Comparison of ENCODE assay signal across 13 cellular contexts in the genomic region with DNA sequence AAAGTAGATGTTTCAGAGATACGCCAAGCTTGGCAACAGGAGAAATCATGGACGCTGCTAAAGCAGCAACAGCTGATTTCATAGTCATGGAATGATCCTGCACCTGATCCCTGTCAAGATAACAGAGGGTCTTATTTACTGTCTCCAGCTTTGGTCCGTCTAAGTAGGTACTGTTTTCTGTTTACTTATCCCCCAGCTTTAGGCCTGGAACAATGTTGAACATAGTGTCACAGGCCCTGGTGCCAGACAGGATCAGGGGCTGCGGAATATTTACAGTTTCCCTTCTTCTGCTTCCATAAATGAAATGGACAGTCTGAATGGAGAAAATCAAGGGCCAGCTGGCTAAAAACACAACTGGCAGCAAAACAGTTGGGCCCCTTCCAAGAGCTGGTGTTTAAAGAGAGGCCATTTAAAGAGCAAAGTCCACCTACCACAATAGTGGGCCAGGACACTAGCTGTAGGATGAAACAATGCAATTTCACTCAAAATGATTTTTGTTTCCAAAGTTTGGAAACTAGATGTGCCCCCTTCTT. TPM values are rescaled to one million over a fixed set of nuclear protein-coding genes. Genes with fewer than 3 reads are reported as not detected.
A peak's percentile ranks its signal among the peaks of the same experiment; 100 is the strongest.
DNase-seq lines count a peak whose midpoint lies in the region; ATAC-seq, FAIRE-seq and TF ChIP-seq lines count a peak whose summit lies in the region.
"Had no signal": no experiment of that assay in that cellular context is flagged by ENCODE, and none has a peak within 500 bp of the region (broad histone marks: within the 10 kb centered on the region; RNA-seq: fewer than 3 reads in every experiment).

No MANE protein-coding gene starts in this region.

- no peak for TF ChIP-seq CTCF in A549 (IDR thresholded peaks at IDR 0.05)

- no peaks in the 10 kb centered on the region for H3K9me3 ChIP-seq in A549
- H3K9me3 ChIP-seq in endocrine pancreas (ENCODE audit: control insufficient read depth, low read length): no peaks in the 10 kb centered on the region
- H3K9me3 ChIP-seq in mesodermal cell (ENCODE audit: control insufficient read depth, low read length): peaks cover 4% of the 10 kb centered on the region

- POLR2A ChIA-PET in A549 (lab: Yijun Ruan, JAX): no interaction called here

- no peak overlapping the region for H3K9ac ChIP-seq in endocrine pancreas (ENCODE audit: control insufficient read depth, insufficient read depth, low read length)

- H3K27me3 ChIP-seq in endocrine pancreas (ENCODE audit: control insufficient read depth, insufficient read depth, low read length): no peaks in the 10 kb centered on the region

- CTCF ChIA-PET in A549 (lab: Yijun Ruan, JAX): interaction anchor here (0.7 kb wide), 1 partner anchor 608 kb away, joined by 3 read pairs; no protein-coding TSS in a partner anchor

- H3K4me1 ChIP-seq in A549 (0 out of 3 replicates have a peak, but pooled peaks cover 3% of the 10 kb centered on the region), endocrine pancreas (ENCODE audit: control insufficient read depth, insufficient read depth, low read length) (no peaks in the 10 kb centered on the region), mesodermal cell (ENCODE audit: control insufficient read depth, insufficient read depth, low read length, poor library complexity, severe bottlenecking) (peaks cover 7% of the 10 kb centered on the region)

- DNase-seq in A549 (ENCODE audit: low read depth in 1 of 2, low spot score in 1 of 2): no peak
- peak; percentile 31 for DNase-seq in M059J (ENCODE audit: low read depth)
- DNase-seq in H54 (ENCODE audit: insufficient read length, low spot score): no peak
- no peak for DNase-seq in DMS114 treated with DMSO at 0.1 percent for 48 hours (lab: John Stamatoyannopoulos, UW; ENCODE audit: unreplicated experiment)
- DNase-seq: activated CD8-positive, alpha-beta memory T cell treated with anti-CD3 and anti-CD28 coated beads, Interleukin-2, amount 50 U/mL, for 48 hours; NCI-H2171 had no signal

- no peak for TF ChIP-seq POLR2A in A549 (IDR thresholded peaks at IDR 0.05; ENCODE audit: low read length)
- TF ChIP-seq POLR2A in H54 (IDR thresholded peaks at IDR 0.05; ENCODE audit: low read depth, low read length): no peak

- H3K27ac ChIP-seq in A549 (no peak overlapping the region), mesodermal cell (ENCODE audit: low read depth, low read length, severe bottlenecking) (peak overlapping the region; percentile 37)
- H3K27ac ChIP-seq: epithelial cell of prostate had no signal

- no peak for TF ChIP-seq RAD21 in A549 (conservative IDR thresholded peaks at IDR 0.05 in 1 of 2, IDR thresholded peaks at IDR 0.05 in 1 of 2)

- H3K36me3 ChIP-seq in endocrine pancreas (ENCODE audit: control insufficient read depth, insufficient read depth, low read length): no peaks in the 10 kb centered on the region
- H3K36me3 ChIP-seq in mesodermal cell (ENCODE audit: control insufficient read depth, insufficient read depth, low read length): no peaks in the 10 kb centered on the region

- TF ChIP-seq EP300 in A549 (IDR thresholded peaks at IDR 0.05): no peak

- no peak for ATAC-seq in A549
- no peak for ATAC-seq in esophagus mucosa
- ATAC-seq in GM21723 (IDR thresholded peaks at IDR 0.05; ENCODE audit: unreplicated experiment): no peak
- ATAC-seq: stimulated activated effector memory CD8-positive, alpha-beta T cell treated with anti-CD3 and anti-CD28 coated beads, Interleukin-12 subunit alpha, Interleukin-12 subunit beta, amount 100 ng/mL, for 72 hours had no signal

- FAIRE-seq in A549 (lab: Jason Lieb, UNC) (no peak), H54 (lab: Jason Lieb, UNC) (no peak)
- FAIRE-seq: keratinocyte had no signal

- WGBS in A549 (ENCODE audit: missing lambda C conversion rate): 66% methylated on average over 4 of the region's 4 CpGs
- WGBS in mesodermal cell (ENCODE audit: insufficient coverage in 2 of 2), 2 experiments: 89 to 100% methylated on average over 3 to 4 of the region's 4 CpGs

- H3K4me2 ChIP-seq in A549: peak overlapping the region; percentile 27; the same call in 2 of the 3 replicates

- H3K4me3 ChIP-seq in A549 (no peak overlapping the region), endocrine pancreas (ENCODE audit: control insufficient read depth, insufficient read depth, low read length) (peak overlapping the region; percentile 16), mesodermal cell (ENCODE audit: extremely low read depth, insufficient read depth, low read length, poor library complexity, severe bottlenecking) (peak overlapping the region; percentile 67)

TF ChIP-seq in A549, 52 proteins besides CTCF, POLR2A, EP300 and RAD21:
- TF ChIP-seq HMGXB4 (CRISPR knock-in tag; IDR thresholded peaks at IDR 0.05; ENCODE audit: borderline replicate concordance) (no peak), MAX (IDR thresholded peaks at IDR 0.05) (no peak), HOXB13 (CRISPR knock-in tag; IDR thresholded peaks at IDR 0.05; ENCODE audit: low read depth) (no peak), BCL3 (IDR thresholded peaks at IDR 0.05) (no peak)

RNA-seq across cellular contexts. Expression of gene GPR37, which starts 2.9 kb away (rescaled TPM):
- 0.35 and 1.3 TPM in 2 replicates for polyA plus RNA-seq in A549 (2011; rRNA removed)
- polyA plus RNA-seq in A549 (2012; cell fraction: cytosol; rRNA removed): 0.17 and 0.30 TPM in 2 replicates
- polyA plus RNA-seq in A549 (2012; cell fraction: nucleus; rRNA removed): 0.23 and 0.55 TPM in 2 replicates
- polyA plus RNA-seq in A549 (2017; fragmentation: RNase III; extraction: RNeasy Plus Mini Kit Qiagen cat#74134 plus additional on column Dnase treatment): 0.47 to 0.61 TPM (median 0.57 TPM) in 3 replicates
- polyA minus RNA-seq in A549 (2011; rRNA and poly(A)+ RNA removed): 1.3 and 1.4 TPM in 2 replicates
- 3.8 and 6.2 TPM in 2 replicates for total RNA-seq in M059J (2014; rRNA removed; shearing (Covaris generic))
- polyA plus RNA-seq in mesodermal cell (2013, experiment 1 of 2): 10.8 TPM
- 10.5 TPM for polyA plus RNA-seq in mesodermal cell (2013, experiment 2 of 2)
- total RNA-seq in esophagus mucosa: 5.9 TPM
